14 cellular contexts compared by ENCODE assay signal in the genomic region with DNA sequence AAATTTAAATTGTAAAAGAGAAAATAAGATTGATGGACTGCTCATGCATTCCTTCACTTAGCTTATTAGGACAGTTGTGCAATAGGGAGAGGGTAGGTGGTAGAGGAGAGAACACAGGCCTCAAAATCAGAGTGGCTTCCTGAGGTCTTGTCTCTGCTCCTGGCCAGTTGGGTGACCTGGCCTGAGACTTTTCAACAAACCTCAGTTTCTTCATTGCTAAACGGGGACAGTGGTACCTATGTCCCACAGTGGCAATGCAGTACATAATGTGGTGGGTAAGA. TPM values are rescaled to one million over a fixed set of nuclear protein-coding genes. Genes with fewer than 3 reads are reported as not detected.
A peak's percentile ranks its signal among the peaks of the same experiment; 100 is the strongest.
DNase-seq lines count a peak whose midpoint lies in the region; ATAC-seq and TF ChIP-seq lines count a peak whose summit lies in the region.
"Had no signal": no experiment of that assay in that cellular context is flagged by ENCODE, and none has a peak within 500 bp of the region (broad histone marks: within the 10 kb centered on the region; RNA-seq: fewer than 3 reads in every experiment).

No MANE protein-coding gene starts in this region.

- peaks cover 74% of the 10 kb centered on the region for H3K4me1 Mint-ChIP-seq in neural crest cell

- no peak for TF ChIP-seq CTCF in right atrium auricular region (IDR thresholded peaks at IDR 0.05)
- no peak for TF ChIP-seq CTCF in epithelial cell of proximal tubule (conservative IDR thresholded peaks at IDR 0.05; ENCODE audit: low read depth, low read length)
- no peak for TF ChIP-seq CTCF in neural crest cell (conservative IDR thresholded peaks at IDR 0.05)
- no peak for TF ChIP-seq CTCF in vagina (IDR thresholded peaks at IDR 0.05)
- no peak for TF ChIP-seq CTCF in PC-3 (conservative IDR thresholded peaks at IDR 0.05; ENCODE audit: low read depth, low read length)

- peaks cover 3% of the 10 kb centered on the region for H3K79me2 ChIP-seq in PC-3 (ENCODE audit: low read length)

- H3K27ac Mint-ChIP-seq in neural crest cell (ENCODE audit: unreplicated experiment): no peak overlapping the region
- H3K27ac Mint-ChIP-seq: activated CD4-positive, alpha-beta T cell treated with anti-CD3 and anti-CD28 coated beads, Interleukin-2, amount 10 ng/mL, durations not matched to agents 7 days and 5 days had no signal

- no peak overlapping the region for H3K9ac ChIP-seq in PC-3 (ENCODE audit: low read length)

- no TSS peak for BruUV-seq in PC-3 (replicated peaks; lab: Mats Ljungman, UMichigan)

- no peaks in the 10 kb centered on the region for H3K9me3 ChIP-seq in right atrium auricular region
- no peaks in the 10 kb centered on the region for H3K9me3 ChIP-seq in vagina
- no peaks in the 10 kb centered on the region for H3K9me3 ChIP-seq in PC-3 (ENCODE audit: low read length)
- H3K9me3 ChIP-seq: body of pancreas had no signal

- no peaks in the 10 kb centered on the region for H3F3A ChIP-seq in PC-3 (ENCODE audit: low read length, unreplicated experiment)

- H2AFZ ChIP-seq in PC-3 (ENCODE audit: low read length): no peak overlapping the region

- CTCF ChIA-PET in PC-3 (lab: Charles Lee): no interaction called here

- H3K27me3 Mint-ChIP-seq in neural crest cell (ENCODE audit: low read depth): peaks cover 6% of the 10 kb centered on the region
- H3K27me3 Mint-ChIP-seq: activated CD4-positive, alpha-beta T cell treated with anti-CD3 and anti-CD28 coated beads, Interleukin-2, amount 10 ng/mL, durations not matched to agents 7 days and 5 days; naive B cell had no signal

- POLR2A ChIA-PET in PC-3 (lab: Charles Lee; ENCODE audit: unreplicated experiment): no interaction called here

- no peaks in the 10 kb centered on the region for H3K36me3 Mint-ChIP-seq in neural crest cell (ENCODE audit: low read depth)
- H3K36me3 Mint-ChIP-seq: naive B cell had no signal

- H3K4me2 ChIP-seq in PC-3 (ENCODE audit: low read length): no peak overlapping the region

- H4K20me1 ChIP-seq in PC-3 (ENCODE audit: low read length): no peaks in the 10 kb centered on the region

- H3K36me3 ChIP-seq in right atrium auricular region (no peaks in the 10 kb centered on the region), vagina (no peaks in the 10 kb centered on the region), PC-3 (ENCODE audit: low read depth, low read length) (no peaks in the 10 kb centered on the region)

- DNase-seq in right atrium auricular region (ENCODE audit: low spot score): no peak
- no peak for DNase-seq in Right ventricle myocardium inferior (ENCODE audit: missing footprints)
- no peak for DNase-seq in epithelial cell of proximal tubule (ENCODE audit: low read depth)
- DNase-seq in neural crest cell (ENCODE audit: low read depth, low spot score): no peak
- no peak for DNase-seq in vagina (ENCODE audit: extremely low spot score in 2 of 2)
- no peak for DNase-seq in NCI-H2081 treated with DMSO at 0.1 percent for 48 hours (lab: John Stamatoyannopoulos, UW)
- no peak for DNase-seq in dedifferentiated amniotic fluid mesenchymal stem cell (ENCODE audit: extremely low spot score)
- DNase-seq in PC-3: no peak
- DNase-seq: activated CD4-positive, alpha-beta T cell treated with anti-CD3 and anti-CD28 coated beads, Interleukin-2, amount 10 ng/mL, durations not matched to agents 7 days and 5 days; DMS79; MM.1S; naive B cell had no signal

- intact Hi-C loops in Right ventricle myocardium inferior (cut with DNase I) (no loop called here), vagina (cut with DNase I) (no loop called here), PC-3 (cut with micrococcal nuclease) (no loop called here)

- no peaks in the 10 kb centered on the region for H3K9me2 ChIP-seq in PC-3 (replicated peaks; ENCODE audit: low read length)

- H3K27me3 ChIP-seq in right atrium auricular region (no peaks in the 10 kb centered on the region), vagina (no peaks in the 10 kb centered on the region), PC-3 (ENCODE audit: low read length) (no peaks in the 10 kb centered on the region)
- H3K27me3 ChIP-seq: body of pancreas had no signal

- peak overlapping the region; percentile 19 to 22 for H3K27ac ChIP-seq in right atrium auricular region
- H3K27ac ChIP-seq in vagina: peak overlapping the region; percentile 99
- no peak overlapping the region for H3K27ac ChIP-seq in PC-3 (ENCODE audit: low read length)

- H3K4me3 ChIP-seq in right atrium auricular region (no peak overlapping the region), epithelial cell of proximal tubule (ENCODE audit: low read depth, low read length) (peak overlapping the region; percentile 28), vagina (peak overlapping the region in 1 of 2 donors; percentile 16), PC-3 (ENCODE audit: low read length) (no peak overlapping the region)
- H3K4me3 ChIP-seq: body of pancreas had no signal

- ATAC-seq in Right ventricle myocardium inferior: no peak
- no peak for ATAC-seq in PC-3
- ATAC-seq: body of pancreas had no signal

- no peaks in the 10 kb centered on the region for H3K9me3 Mint-ChIP-seq in neural crest cell
- H3K9me3 Mint-ChIP-seq: activated CD4-positive, alpha-beta T cell treated with anti-CD3 and anti-CD28 coated beads, Interleukin-2, amount 10 ng/mL, durations not matched to agents 7 days and 5 days; naive B cell had no signal

- TF ChIP-seq POLR2A in vagina (IDR thresholded peaks at IDR 0.05): no peak

- H3K4me3 Mint-ChIP-seq in neural crest cell: peak overlapping the region; percentile 98
- H3K4me3 Mint-ChIP-seq: activated CD4-positive, alpha-beta T cell treated with anti-CD3 and anti-CD28 coated beads, Interleukin-2, amount 10 ng/mL, durations not matched to agents 7 days and 5 days had no signal

- H3K4me1 ChIP-seq in right atrium auricular region (peaks cover 0 to 40% of the 10 kb centered on the region in 2 donors), vagina (peaks cover 73% of the 10 kb centered on the region), PC-3 (ENCODE audit: insufficient read depth, low read length) (peaks cover 19% of the 10 kb centered on the region)

RNA-seq across cellular contexts. Expression of a gene that starts 2.6 kb away (rescaled TPM):
- 1 to 10 TPM; 2.6 to 9.8 TPM for total RNA-seq in right atrium auricular region
- total RNA-seq in Right ventricle myocardium inferior: 5.6 TPM
- 5.8 and 16.7 TPM in 2 replicates for total RNA-seq in epithelial cell of proximal tubule
- 32.9 and 33.0 TPM in 2 replicates for total RNA-seq in neural crest cell
- total RNA-seq in vagina: 21.9 TPM
- total RNA-seq in PC-3 (2014; rRNA removed): 8.5 and 9.6 TPM in 2 replicates

RNA-seq across cellular contexts. Expression of a gene that starts 4.4 kb away (rescaled TPM):
- 10 to 100 TPM; 11.1 to 18.9 TPM for total RNA-seq in right atrium auricular region
- 10.9 TPM for total RNA-seq in Right ventricle myocardium inferior
- 51.9 and 78.2 TPM in 2 replicates for total RNA-seq in epithelial cell of proximal tubule
- total RNA-seq in neural crest cell: 66.6 and 73.1 TPM in 2 replicates
- total RNA-seq in vagina: 17.7 TPM
- 82.0 and 98.9 TPM in 2 replicates for total RNA-seq in PC-3 (2014; rRNA removed)

RNA-seq across cellular contexts. Expression of a gene that starts 10.6 kb away (rescaled TPM):
- total RNA-seq in right atrium auricular region (not detected), Right ventricle myocardium inferior (not detected), epithelial cell of proximal tubule (not detected in 2 replicates), neural crest cell (0.73 TPM in 1 of 2 replicates, not detected in the other), vagina (not detected), PC-3 (2014; rRNA removed) (not detected in 2 replicates)
- total RNA-seq: activated CD4-positive, alpha-beta T cell treated with anti-CD3 and anti-CD28 coated beads, Interleukin-2, amount 10 ng/mL, durations not matched to agents 7 days and 5 days; body of pancreas; T-helper 2 cell treated with Interferon-gamma antibody and Interleukin-4, amounts not matched to agents 100 ng/mL and 5 ng/mL, for 36 hours had no signal

RNA-seq across cellular contexts. Expression of a gene that starts 44.8 kb away (rescaled TPM):
- total RNA-seq in right atrium auricular region (100 to 1,000 TPM; 288 to 378 TPM), Right ventricle myocardium inferior (494 TPM), epithelial cell of proximal tubule (153 and 169 TPM in 2 replicates), neural crest cell (1,351 and 1,375 TPM in 2 replicates), vagina (488 TPM), PC-3 (2014; rRNA removed) (204 and 306 TPM in 2 replicates)

RNA-seq across cellular contexts. Expression of a gene that starts 55.2 kb away (rescaled TPM):
- total RNA-seq in right atrium auricular region: 10 to 100 TPM; 38.8 to 60.6 TPM
- total RNA-seq in Right ventricle myocardium inferior: 59.4 TPM
- 132 and 137 TPM in 2 replicates for total RNA-seq in epithelial cell of proximal tubule
- total RNA-seq in neural crest cell: 82.8 and 89.1 TPM in 2 replicates
- total RNA-seq in vagina: 54.0 TPM
- 54.2 and 60.9 TPM in 2 replicates for total RNA-seq in PC-3 (2014; rRNA removed)
